ENCODE assay signal across 17 cellular contexts in the genomic region with DNA sequence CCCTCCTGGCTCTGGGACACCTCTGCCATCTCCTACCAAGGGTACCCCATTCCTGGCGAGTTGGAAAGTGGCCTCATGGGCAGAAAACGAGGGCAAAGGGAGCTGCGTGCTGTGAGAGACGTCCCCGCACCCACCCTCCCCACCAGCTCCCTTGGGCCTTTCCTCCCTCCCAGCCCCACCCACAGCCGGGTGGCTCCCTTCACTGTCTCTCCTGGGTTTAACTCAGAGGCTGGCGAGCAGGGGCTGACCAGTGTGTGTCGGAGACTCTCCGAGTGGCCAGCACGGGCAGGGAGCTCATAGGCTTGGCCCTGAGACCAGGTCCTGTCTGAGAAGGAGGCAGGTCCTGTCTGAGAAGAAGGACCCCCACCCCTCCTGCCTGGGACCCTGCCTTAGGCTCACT. TPM values are rescaled to one million over a fixed set of nuclear protein-coding genes. Genes with fewer than 3 reads are reported as not detected.
DNase-seq lines count a peak whose midpoint lies in the region; ATAC-seq and TF ChIP-seq lines count a peak whose summit lies in the region.
"Had no signal": no experiment of that assay in that cellular context is flagged by ENCODE, and none has a peak within 500 bp of the region (broad histone marks: within the 10 kb centered on the region; RNA-seq: fewer than 3 reads in every experiment).

No MANE protein-coding gene starts in this region.

- H3K36me3 ChIP-seq in IMR-90 (ENCODE audit: control insufficient read depth, insufficient read depth, low read length) (no peaks in the 10 kb centered on the region), esophagus muscularis mucosa (no peaks in the 10 kb centered on the region), transverse colon (no peaks in the 10 kb centered on the region)

- H4K91ac ChIP-seq in IMR-90 (ENCODE audit: insufficient read depth, low read depth, low read length) = no peak overlapping the region

- H2BK120ac ChIP-seq in IMR-90 (ENCODE audit: low read depth, low read length) = no peak overlapping the region

- in situ Hi-C loops in IMR-90 (cut with MboI; ENCODE audit: low sequenced_read_pairs) = no loop called here
- in situ Hi-C loops in transverse colon (cut with MboI; ENCODE audit: low pct_ligation_motif_present in 1 of 4, low pct_unique_long_range_greater_than_20kb in 1 of 4, low sequenced_read_pairs in 3 of 4) = no loop called here

- no peak overlapping the region for H2BK20ac ChIP-seq in IMR-90 (ENCODE audit: low read depth, low read length)

- no peak overlapping the region for H2AK9ac ChIP-seq in IMR-90 (replicated peaks; ENCODE audit: low read depth, low read length, poor library complexity)

- BruUV-seq in IMR-90 (replicated peaks; lab: Mats Ljungman, UMichigan) = no TSS peak

- no peaks in the 10 kb centered on the region for H3K79me1 ChIP-seq in IMR-90 (ENCODE audit: low read depth in 1 of 2, low read length in 2 of 2)

- DNase-seq in IMR-90 (no peak), esophagus muscularis mucosa (ENCODE audit: extremely low spot score) (no peak), osteocyte (ENCODE audit: extremely low spot score, unreplicated experiment) (no peak), transverse colon (no peak), retina (no peak)
- DNase-seq: COR-L47, DMS53, KBM-7, NCI-H1092, NCI-H2107, NCI-H748 treated with DMSO at 0.1 percent for 48 hours, PC-9 had no signal

- H2BK5ac ChIP-seq in IMR-90 (ENCODE audit: low read depth, low read length, poor library complexity, severe bottlenecking) = no peak overlapping the region

- no peaks in the 10 kb centered on the region for H4K20me1 ChIP-seq in IMR-90 (ENCODE audit: insufficient read depth, low read length)

- H3K4me1 ChIP-seq in IMR-90 (ENCODE audit: control insufficient read depth, insufficient read depth, low read length) (peaks cover 23% of the 10 kb centered on the region), esophagus muscularis mucosa (peaks cover 26 to 69% (median 60%) of the 10 kb centered on the region in 4 donors), transverse colon (peaks cover 20 to 36% (median 25%) of the 10 kb centered on the region in 4 donors)

- H2AK5ac ChIP-seq in IMR-90 (ENCODE audit: low read depth, low read length) = peak overlapping the region; percentile 8; the same call in 1 of the 2 replicates

- no peaks in the 10 kb centered on the region for H3K9me3 Mint-ChIP-seq in osteocyte (ENCODE audit: unreplicated experiment)

- H3K23ac ChIP-seq in IMR-90 (ENCODE audit: low read depth, low read length) = no peak overlapping the region

- H3K27me3 ChIP-seq in IMR-90 (ENCODE audit: control insufficient read depth, insufficient read depth, low read length) = no peaks in the 10 kb centered on the region
- H3K27me3 ChIP-seq in esophagus muscularis mucosa = peaks cover 0 to 33% (median 0%) of the 10 kb centered on the region in 4 donors
- H3K27me3 ChIP-seq in transverse colon = peaks cover 28% of the 10 kb centered on the region

- no peak overlapping the region for H4K5ac ChIP-seq in IMR-90 (ENCODE audit: low read depth, low read length)

- H3K14ac ChIP-seq in IMR-90 (replicated peaks; ENCODE audit: low read depth, low read length) = no peak overlapping the region

- H3K9me1 ChIP-seq in IMR-90 (ENCODE audit: insufficient read depth, low read length) = peaks cover 6% of the 10 kb centered on the region; the same call in 1 of the 2 replicates

- H3K27ac ChIP-seq in IMR-90 (ENCODE audit: insufficient read depth, low read length) (no peak overlapping the region), esophagus muscularis mucosa (replicated peaks in 1 of 4) (peak overlapping the region; percentile 10 to 72 (median 48)), transverse colon (peak overlapping the region in 3 of 4 donors; percentile 4 to 21 (median 6))
- H3K27ac ChIP-seq: PC-9 had no signal

- H3K9me3 ChIP-seq in IMR-90 (ENCODE audit: control insufficient read depth, insufficient read depth, low read length) = peaks cover 4% of the 10 kb centered on the region; the same call in 1 of the 2 replicates
- H3K9me3 ChIP-seq in esophagus muscularis mucosa = no peaks in the 10 kb centered on the region
- no peaks in the 10 kb centered on the region for H3K9me3 ChIP-seq in transverse colon

- H3K36me3 Mint-ChIP-seq in osteocyte (ENCODE audit: unreplicated experiment) = no peaks in the 10 kb centered on the region
- H3K36me3 Mint-ChIP-seq: CD14-positive monocyte had no signal

- no peak overlapping the region for H3K9ac ChIP-seq in IMR-90 (ENCODE audit: low read depth, low read length)

- ATAC-seq in IMR-90 (ENCODE audit: low read depth) (no peak), GM21529 (IDR thresholded peaks at IDR 0.05; ENCODE audit: unreplicated experiment) (no peak), HG02884 (IDR thresholded peaks at IDR 0.05; ENCODE audit: unreplicated experiment) (no peak), HG03469 (IDR thresholded peaks at IDR 0.05; ENCODE audit: unreplicated experiment) (no peak)
- ATAC-seq: A549 had no signal

- WGBS in IMR-90 (ENCODE audit: extremely low coverage in 2 of 2, insufficient read length in 1 of 2), 2 experiments = no CpG with 5 or more reads among the region's 10 CpGs
- WGBS in esophagus muscularis mucosa = 65% methylated on average over 10 of the region's 10 CpGs
- 45% methylated on average over 10 of the region's 10 CpGs; no CpG with 5 or more reads in 1 of the 2 donors for WGBS in transverse colon (ENCODE audit: low coverage in 1 of 2), 2 donors

- dilution Hi-C loops in IMR-90 (cut with HindIII; ENCODE audit: low sequenced_read_pairs, unreplicated experiment) = no loop called here

- H3K4me1 Mint-ChIP-seq in osteocyte (ENCODE audit: unreplicated experiment) = peaks cover 80% of the 10 kb centered on the region

- TF ChIP-seq CTCF in IMR-90 (conservative IDR thresholded peaks at IDR 0.05; ENCODE audit: low read depth, low read length) (no peak), esophagus muscularis mucosa (IDR thresholded peaks at IDR 0.05) (no peak), osteocyte (IDR thresholded peaks at IDR 0.05) (no peak), transverse colon (IDR thresholded peaks at IDR 0.05) (no peak)

- H2BK15ac ChIP-seq in IMR-90 (ENCODE audit: low read depth, low read length) = no peak overlapping the region

- H3K27ac Mint-ChIP-seq in osteocyte (ENCODE audit: unreplicated experiment) = peak overlapping the region; percentile 88

- no peak overlapping the region for H3K56ac ChIP-seq in IMR-90 (ENCODE audit: extremely low read depth, insufficient read depth, low read length)

- POLR2A ChIA-PET in IMR-90 (lab: Charles Lee; ENCODE audit: unreplicated experiment) = no interaction called here

- CTCF ChIA-PET in IMR-90 (lab: Yijun Ruan, JAX) = no interaction called here

- H3K4me3 ChIP-seq in IMR-90 (ENCODE audit: insufficient read depth, low read depth, low read length) = no peak overlapping the region
- no peak overlapping the region for H3K4me3 ChIP-seq in esophagus muscularis mucosa
- H3K4me3 ChIP-seq in transverse colon = no peak overlapping the region
- H3K4me3 ChIP-seq: A549, PC-9 had no signal

- intact Hi-C loops in IMR-90 (cut with micrococcal nuclease) = no loop called here
- intact Hi-C loops in esophagus muscularis mucosa (cut with DNase I) = no loop called here
- intact Hi-C loops in transverse colon (cut with DNase I; ENCODE audit: low total_unique reads) = no loop called here

- TF ChIP-seq POLR2A in IMR-90 (IDR thresholded peaks at IDR 0.05; ENCODE audit: low read depth, low read length) = no peak
- no peak for TF ChIP-seq POLR2A in esophagus muscularis mucosa (IDR thresholded peaks at IDR 0.05; ENCODE audit: low read depth)
- TF ChIP-seq POLR2A in transverse colon (IDR thresholded peaks at IDR 0.05) = no peak

- no peak for TF ChIP-seq RAD21 in IMR-90 (IDR thresholded peaks at IDR 0.05; ENCODE audit: low read length)

- no peak overlapping the region for H2AFZ ChIP-seq in IMR-90 (replicated peaks; ENCODE audit: low read length, poor library complexity)
- H2AFZ ChIP-seq: PC-9 had no signal

- TF ChIP-seq EP300 in esophagus muscularis mucosa (IDR thresholded peaks at IDR 0.05) (no peak), transverse colon (IDR thresholded peaks at IDR 0.05; ENCODE audit: low read depth) (no peak)

- no peak overlapping the region for H3K4me3 Mint-ChIP-seq in osteocyte (ENCODE audit: unreplicated experiment)

- H3K27me3 Mint-ChIP-seq in osteocyte (ENCODE audit: unreplicated experiment) = no peaks in the 10 kb centered on the region

- H3K18ac ChIP-seq in IMR-90 (ENCODE audit: low read depth, low read length) = no peak overlapping the region

- no peak overlapping the region for H3K4me2 ChIP-seq in IMR-90 (ENCODE audit: low read depth, low read length)
- H3K4me2 ChIP-seq: A549, PC-9 had no signal

- H3K4ac ChIP-seq in IMR-90 (ENCODE audit: low read depth, low read length) = peak overlapping the region; percentile 33; the same call in 1 of the 2 replicates

- H4K8ac ChIP-seq in IMR-90 (ENCODE audit: low read depth in 2 of 2, low read length in 2 of 2) = no peak overlapping the region

TF ChIP-seq in IMR-90, 13 proteins besides CTCF, POLR2A, EP300 and RAD21:
- no peak for TF ChIP-seq CEBPB (IDR thresholded peaks at IDR 0.05; ENCODE audit: low read depth, low read length)
- TF ChIP-seq FOS (IDR thresholded peaks at IDR 0.05; ENCODE audit: low read depth, low read length) = no peak
- TF ChIP-seq MXI1 (IDR thresholded peaks at IDR 0.05; ENCODE audit: borderline replicate concordance, low read depth, low read length) = no peak
- TF ChIP-seq BHLHE40 (IDR thresholded peaks at IDR 0.05; ENCODE audit: low read depth, low read length) = no peak
TF ChIP-seq in IMR-90: peak in this region for 0.

RNA-seq across cellular contexts. Expression of gene METRNL, which starts 26.1 kb away (rescaled TPM):
- total RNA-seq in IMR-90 (2012; rRNA removed) (17.9 and 21.4 TPM in 2 replicates), esophagus muscularis mucosa (100 to 1,000 TPM in 1 of 4 donors, 10 to 100 TPM in 3; 36.5 to 124 (median 61.5) TPM), osteocyte (214 and 217 TPM in 2 replicates), transverse colon (100 to 1,000 TPM in 2 of 4 donors, 10 to 100 TPM in 2; 46.8 to 325 (median 112) TPM)
- polyA plus RNA-seq in IMR-90 (2012; rRNA removed) = 48.2 and 60.2 TPM in 2 replicates
- polyA plus RNA-seq in IMR-90 (2012; cell fraction: cytosol; rRNA removed) = 73.7 and 167 TPM in 2 replicates
- polyA plus RNA-seq in IMR-90 (2012; cell fraction: nucleus; rRNA removed; ENCODE audit: low replicate concordance) = 50.0 and 129 TPM in 2 replicates
